ENCODE assay signal across 4 cellular contexts in genomic region chr20:25001323-25001722, GRCh38. TPM values are rescaled to one million over a fixed set of nuclear protein-coding genes. Genes with fewer than 3 reads are reported as not detected.
"Had no signal": no experiment of that assay in that cellular context is flagged by ENCODE, and none has a peak within 500 bp of the region (broad histone marks: within the 10 kb centered on the region; RNA-seq: fewer than 3 reads in every experiment).

No MANE protein-coding gene starts in this region.

RNA-seq across cellular contexts. Expression of gene CST7, which starts 52.3 kb away (rescaled TPM):
- total RNA-seq: OCI-LY7, PC-3, SJCRH30, SJSA1 had no signal
